Comparison of ENCODE assay signal across 1 cellular context in genomic region chr17:2551493-2551892, GRCh38.
TF ChIP-seq lines count a peak whose summit lies in the region.

No MANE protein-coding gene starts in this region.

TF ChIP-seq in H1, 55 proteins besides CTCF, POLR2A, EP300 and RAD21 (continued from another document):
- TF ChIP-seq YY1 (IDR thresholded peaks at IDR 0.05; ENCODE audit: low read depth, low read length) (no peak), RNF2 (IDR thresholded peaks at IDR 0.05; ENCODE audit: borderline replicate concordance, low read depth, low read length, missing control alignments, poor library complexity, severe bottlenecking) (no peak), CBX5 (IDR thresholded peaks at IDR 0.05; ENCODE audit: low read depth, low read length) (no peak), SP1 (IDR thresholded peaks at IDR 0.05; ENCODE audit: low read depth, low read length) (0 out of 2 replicates have a peak, but pooled peaks have one; percentile 8), TCF12 (IDR thresholded peaks at IDR 0.05; ENCODE audit: low read depth, low read length) (no peak), BACH1 (IDR thresholded peaks at IDR 0.05; ENCODE audit: low read length) (no peak), CEBPB (IDR thresholded peaks at IDR 0.05; ENCODE audit: low read depth, low read length) (no peak), KDM1A (IDR thresholded peaks at IDR 0.05; ENCODE audit: borderline replicate concordance, low read length) (no peak), BRCA1 (IDR thresholded peaks at IDR 0.05; ENCODE audit: low read depth, low read length) (no peak), USF2 (IDR thresholded peaks at IDR 0.05; ENCODE audit: low read length) (no peak)
